ENCODE assay signal across 7 cellular contexts in the genomic region with DNA sequence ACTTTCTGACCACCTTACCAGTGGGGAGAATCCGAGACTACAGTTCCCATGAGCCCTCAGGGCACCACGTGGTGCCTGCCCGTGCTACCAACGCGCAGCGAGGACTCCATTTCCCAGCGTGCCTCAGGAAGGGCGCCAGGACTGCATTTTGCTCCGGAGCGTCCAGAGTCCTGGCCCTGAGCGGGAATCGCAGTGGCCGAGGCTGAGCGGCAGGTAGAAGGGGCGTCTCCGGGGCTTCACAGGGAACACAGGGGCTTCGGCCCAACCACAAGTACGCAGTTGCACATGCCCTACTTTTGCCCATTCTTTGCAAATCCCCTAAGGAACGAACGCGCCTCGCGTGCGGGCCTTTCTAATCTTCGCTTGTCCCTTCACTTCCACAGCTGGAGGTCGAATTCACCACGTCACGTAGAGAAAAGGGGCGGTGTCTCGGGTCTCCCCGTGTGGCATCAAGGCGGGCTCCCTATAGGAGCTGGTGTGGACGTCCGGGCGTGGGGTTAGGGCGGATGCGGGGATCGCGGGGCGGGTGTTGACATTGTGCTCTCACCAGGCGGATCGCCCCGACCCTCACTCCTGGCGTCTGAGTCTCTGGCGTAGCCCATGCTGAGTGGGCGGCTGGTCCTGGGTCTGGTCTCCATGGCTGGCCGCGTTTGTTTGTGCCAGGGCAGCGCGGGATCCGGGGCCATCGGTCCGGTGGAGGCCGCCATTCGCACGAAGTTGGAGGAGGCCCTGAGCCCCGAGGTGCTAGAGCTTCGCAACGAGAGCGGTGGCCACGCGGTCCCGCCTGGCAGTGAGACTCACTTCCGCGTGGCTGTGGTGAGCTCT. TPM values are rescaled to one million over a fixed set of nuclear protein-coding genes. Genes with fewer than 3 reads are reported as not detected.
DNase-seq lines count a peak whose midpoint lies in the region; ATAC-seq and TF ChIP-seq lines count a peak whose summit lies in the region.

TSS of gene BOLA1 (plus strand) at position 109 of the 825 bp plus-strand sequence. CDS start at position 601, 492 bp downstream.

- ATAC-seq in GM18858 (IDR thresholded peaks at IDR 0.05; ENCODE audit: unreplicated experiment) (peak; percentile 73), HG03097 (IDR thresholded peaks at IDR 0.05; ENCODE audit: low FRiP score, unreplicated experiment) (peak; percentile 93), WTC11 (peak; percentile 97)

- H3K4me1 ChIP-seq in smooth muscle cell (ENCODE audit: low read depth) = no peaks in the 10 kb centered on the region

- 32% methylated on average over 58 of the region's 65 CpGs for WGBS in smooth muscle cell (ENCODE audit: low lambda C conversion rate)

- peak within 1 kb of the TSS; percentile 49 for H3K9ac ChIP-seq in smooth muscle cell (ENCODE audit: low read depth)

- peak within 1 kb of the TSS; percentile 85 for H3K4me2 ChIP-seq in smooth muscle cell

- H3K4me3 Mint-ChIP-seq in WTC11 = peak within 1 kb of the TSS; percentile 78

- peaks cover 7% of the 10 kb centered on the region for H3K36me3 Mint-ChIP-seq in WTC11

- peak within 1 kb of the TSS; percentile 70 for H3K27ac ChIP-seq in smooth muscle cell (ENCODE audit: low read depth)

- TF ChIP-seq CTCF in WTC11 (IDR thresholded peaks at IDR 0.05) (no peak), cardiac fibroblast (IDR thresholded peaks at IDR 0.05; ENCODE audit: low read depth, low read length) (no peak), smooth muscle cell (IDR thresholded peaks at IDR 0.05; ENCODE audit: borderline replicate concordance, insufficient read depth, poor library complexity, severe bottlenecking) (no peak)

- H3K27me3 ChIP-seq in smooth muscle cell (ENCODE audit: low read depth) = no peaks in the 10 kb centered on the region

- H3K4me1 Mint-ChIP-seq in WTC11 = peaks cover 25% of the 10 kb centered on the region

- CTCF ChIA-PET in WTC11 (lab: Charles Lee) = interaction anchor here (0.9 to 1.2 kb wide), 2 partner anchors 10 to 11 kb away, joined by 3 read pairs; a partner anchor contains a TSS

- no peaks in the 10 kb centered on the region for H3K79me2 ChIP-seq in smooth muscle cell (ENCODE audit: low read depth)

- no peaks in the 10 kb centered on the region for H4K20me1 ChIP-seq in smooth muscle cell (ENCODE audit: low read depth)

- H3K36me3 ChIP-seq in smooth muscle cell (ENCODE audit: low read depth) = no peaks in the 10 kb centered on the region

- H3K4me3 ChIP-seq in cardiac fibroblast (replicated peaks in 1 of 2; ENCODE audit: low read depth in 2 of 2, low read length in 2 of 2) (peak within 1 kb of the TSS; percentile 56), smooth muscle cell (peak within 1 kb of the TSS; percentile 54)

- H3K9me3 Mint-ChIP-seq in WTC11 = peaks cover 10% of the 10 kb centered on the region

- H2AFZ ChIP-seq in smooth muscle cell (ENCODE audit: low read depth) = peak within 1 kb of the TSS; percentile 82

- H3F3A ChIP-seq in smooth muscle cell (ENCODE audit: low read depth) = no peaks in the 10 kb centered on the region

- peak within 1 kb of the TSS; percentile 55 for H3K27ac Mint-ChIP-seq in WTC11

- POLR2A ChIA-PET in WTC11 (lab: Charles Lee) = interaction anchor here (0.7 to 1.8 kb wide), 4 partner anchors 12 to 38 kb away, joined by 3 to 18 read pairs (median 4); partner anchors contain the start of gene MTMR11

- peak; percentile 92 for DNase-seq in NCI-H2171 treated with DMSO at 0.1 percent for 48 hours (lab: John Stamatoyannopoulos, UW)
- peak; percentile 94 for DNase-seq in WTC11 (ENCODE audit: low spot score)
- DNase-seq in cardiac fibroblast (ENCODE audit: low read depth in 2 of 2) = peak; percentile 91 to 93
- DNase-seq in iPS-NIHi7 (ENCODE audit: extremely low spot score) = peak; percentile 96
- peak; percentile 58 for DNase-seq in smooth muscle cell (lab: John Stamatoyannopoulos, UW; ENCODE audit: unreplicated experiment)

- H3K9me3 ChIP-seq in smooth muscle cell (replicated peaks; ENCODE audit: low read depth) = no peaks in the 10 kb centered on the region

- H3K27me3 Mint-ChIP-seq in WTC11 (ENCODE audit: low read depth) = no peaks in the 10 kb centered on the region; the same call in 1 of the 2 replicates

TF ChIP-seq in WTC11, 78 proteins besides CTCF, POLR2A, EP300 and RAD21 (continues in another document):
- 0 out of 2 replicates have a peak, but pooled peaks have one; percentile 14 for TF ChIP-seq FOXP1 (CRISPR knock-in tag; IDR thresholded peaks at IDR 0.05; ENCODE audit: borderline replicate concordance)
- peak; percentile 61; the same call in 1 of the 2 replicates for TF ChIP-seq HMGXB4 (CRISPR knock-in tag; IDR thresholded peaks at IDR 0.05)
- peak; percentile 25; the same call in 1 of the 2 replicates for TF ChIP-seq NFYB (CRISPR knock-in tag; conservative IDR thresholded peaks at IDR 0.05; ENCODE audit: low read depth)
- 0 out of 2 replicates have a peak, but pooled peaks have one; percentile 17 for TF ChIP-seq ZBTB21 (CRISPR knock-in tag; IDR thresholded peaks at IDR 0.05; ENCODE audit: borderline replicate concordance)
- no peak for TF ChIP-seq ZNF219 (CRISPR knock-in tag; IDR thresholded peaks at IDR 0.05; ENCODE audit: borderline replicate concordance)
- TF ChIP-seq, protein P1, sequence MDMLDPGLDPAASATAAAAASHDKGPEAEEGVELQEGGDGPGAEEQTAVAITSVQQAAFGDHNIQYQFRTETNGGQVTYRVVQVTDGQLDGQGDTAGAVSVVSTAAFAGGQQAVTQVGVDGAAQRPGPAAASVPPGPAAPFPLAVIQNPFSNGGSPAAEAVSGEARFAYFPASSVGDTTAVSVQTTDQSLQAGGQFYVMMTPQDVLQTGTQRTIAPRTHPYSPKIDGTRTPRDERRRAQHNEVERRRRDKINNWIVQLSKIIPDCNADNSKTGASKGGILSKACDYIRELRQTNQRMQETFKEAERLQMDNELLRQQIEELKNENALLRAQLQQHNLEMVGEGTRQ (CRISPR knock-in tag; IDR thresholded peaks at IDR 0.05) = peak; percentile 99
- no peak for TF ChIP-seq HMGA2 (CRISPR knock-in tag; IDR thresholded peaks at IDR 0.05)
- no peak for TF ChIP-seq E2F4 (CRISPR knock-in tag; IDR thresholded peaks at IDR 0.05; ENCODE audit: borderline replicate concordance, low read depth)
- TF ChIP-seq CREB1 (CRISPR knock-in tag; IDR thresholded peaks at IDR 0.05) = 0 out of 2 replicates have a peak, but pooled peaks have one; percentile 19
- 0 out of 2 replicates have a peak, but pooled peaks have one; percentile 48 for TF ChIP-seq PRRX2 (CRISPR knock-in tag; IDR thresholded peaks at IDR 0.05)
- TF ChIP-seq ZNF423 (CRISPR knock-in tag; IDR thresholded peaks at IDR 0.05) = no peak
- TF ChIP-seq SP1 (CRISPR knock-in tag; conservative IDR thresholded peaks at IDR 0.05) = 0 out of 2 replicates have a peak, but pooled peaks have one; percentile 25
- peak; percentile 72 for TF ChIP-seq E2F5 (CRISPR knock-in tag; IDR thresholded peaks at IDR 0.05)
- TF ChIP-seq ZNF263 (CRISPR knock-in tag; IDR thresholded peaks at IDR 0.05; ENCODE audit: low read depth) = no peak
- TF ChIP-seq, protein P2, sequence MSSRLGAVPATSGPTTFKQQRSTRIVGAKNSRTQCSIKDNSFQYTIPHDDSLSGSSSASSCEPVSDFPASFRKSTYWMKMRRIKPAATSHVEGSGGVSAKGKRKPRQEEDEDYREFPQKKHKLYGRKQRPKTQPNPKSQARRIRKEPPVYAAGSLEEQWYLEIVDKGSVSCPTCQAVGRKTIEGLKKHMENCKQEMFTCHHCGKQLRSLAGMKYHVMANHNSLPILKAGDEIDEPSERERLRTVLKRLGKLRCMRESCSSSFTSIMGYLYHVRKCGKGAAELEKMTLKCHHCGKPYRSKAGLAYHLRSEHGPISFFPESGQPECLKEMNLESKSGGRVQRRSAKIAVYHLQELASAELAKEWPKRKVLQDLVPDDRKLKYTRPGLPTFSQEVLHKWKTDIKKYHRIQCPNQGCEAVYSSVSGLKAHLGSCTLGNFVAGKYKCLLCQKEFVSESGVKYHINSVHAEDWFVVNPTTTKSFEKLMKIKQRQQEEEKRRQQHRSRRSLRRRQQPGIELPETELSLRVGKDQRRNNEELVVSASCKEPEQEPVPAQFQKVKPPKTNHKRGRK (CRISPR knock-in tag; IDR thresholded peaks at IDR 0.05; ENCODE audit: borderline replicate concordance) = no peak

RNA-seq across cellular contexts. Expression of gene BOLA1, which starts in this region (rescaled TPM):
- total RNA-seq in WTC11 (2021) (15.3 to 19.5 TPM (median 15.4 TPM) in 3 replicates), smooth muscle cell (14.3 and 21.3 TPM in 2 replicates)
- polyA plus RNA-seq in smooth muscle cell = 25.7 and 27.4 TPM in 2 replicates

Comparison
In these comparisons a context has a peak if more than half of its experiments do, and no peak if none do; other contexts are left out.
1. Peak in every context shown above with its lines: DNase-seq, ATAC-seq, H3K4me3 ChIP-seq and H3K27ac ChIP-seq.